In genomic region chr1:230120949-230121381, GRCh38 we compare ENCODE assay signal across 8 cellular contexts. TPM values are rescaled to one million over a fixed set of nuclear protein-coding genes. Genes with fewer than 3 reads are reported as not detected.
DNase-seq lines count a peak whose midpoint lies in the region; ATAC-seq, FAIRE-seq and TF ChIP-seq lines count a peak whose summit lies in the region.

No MANE protein-coding gene starts in this region.

- H3K27me3 Mint-ChIP-seq in activated naive CD8-positive, alpha-beta T cell treated with anti-CD3 and anti-CD28 coated beads, Interleukin-2, amount 50 U/mL, for 24 hours = no peaks in the 10 kb centered on the region

- no peak for FAIRE-seq in pancreas (lab: Jason Lieb, UNC)

- peak; percentile 54 to 63 (median 57) for ATAC-seq in pancreas
- no peak for ATAC-seq in activated naive CD8-positive, alpha-beta T cell treated with anti-CD3 and anti-CD28 coated beads, Interleukin-2, amount 50 U/mL, for 24 hours

- no peak overlapping the region for H3K4me3 ChIP-seq in colonic mucosa
- H3K4me3 ChIP-seq in pancreas = no peak overlapping the region
- no peak overlapping the region for H3K4me3 ChIP-seq in effector memory CD4-positive, alpha-beta T cell (ENCODE audit: insufficient read depth, low read depth, low read length, poor library complexity, severe bottlenecking)

- H3K4me1 ChIP-seq in colonic mucosa (peaks cover 7% of the 10 kb centered on the region), pancreas (peaks cover 0 to 46% (median 24%) of the 10 kb centered on the region in 3 donors)
- H3K4me1 ChIP-seq in effector memory CD4-positive, alpha-beta T cell (ENCODE audit: control insufficient read depth, insufficient read depth, low read length, poor library complexity, severe bottlenecking) = no peaks in the 10 kb centered on the region

- H3K36me3 ChIP-seq in colonic mucosa (no peaks in the 10 kb centered on the region), pancreas (no peaks in the 10 kb centered on the region)
- no peaks in the 10 kb centered on the region for H3K36me3 ChIP-seq in effector memory CD4-positive, alpha-beta T cell (ENCODE audit: control insufficient read depth, insufficient read depth, low read length)

- H3K9me3 ChIP-seq in colonic mucosa (no peaks in the 10 kb centered on the region), pancreas (no peaks in the 10 kb centered on the region)
- H3K9me3 ChIP-seq in effector memory CD4-positive, alpha-beta T cell (ENCODE audit: control insufficient read depth, low read length) = no peaks in the 10 kb centered on the region

- no peak overlapping the region for H3K27ac Mint-ChIP-seq in activated naive CD8-positive, alpha-beta T cell treated with anti-CD3 and anti-CD28 coated beads, Interleukin-2, amount 50 U/mL, for 24 hours

- TF ChIP-seq CTCF in colonic mucosa (IDR thresholded peaks at IDR 0.05) (peak; percentile 72), pancreas (IDR thresholded peaks at IDR 0.05) (peak; percentile 57 to 77 (median 62))

- peaks cover 37% of the 10 kb centered on the region for H3K36me3 Mint-ChIP-seq in activated naive CD8-positive, alpha-beta T cell treated with anti-CD3 and anti-CD28 coated beads, Interleukin-2, amount 50 U/mL, for 24 hours (ENCODE audit: low read depth)

- H3K9me3 Mint-ChIP-seq in activated naive CD8-positive, alpha-beta T cell treated with anti-CD3 and anti-CD28 coated beads, Interleukin-2, amount 50 U/mL, for 24 hours = no peaks in the 10 kb centered on the region

- WGBS in pancreas, 2 donors = 58 to 62% methylated on average over 9 of the region's 9 CpGs

- intact Hi-C loops in colonic mucosa (cut with DNase I) (no loop called here), pancreas (cut with DNase I) (no loop called here)

- H3K27me3 ChIP-seq in colonic mucosa (no peaks in the 10 kb centered on the region), pancreas (no peaks in the 10 kb centered on the region)
- no peaks in the 10 kb centered on the region for H3K27me3 ChIP-seq in effector memory CD4-positive, alpha-beta T cell (replicated peaks; ENCODE audit: control insufficient read depth, insufficient read depth, low read length, poor library complexity, severe bottlenecking)

- peaks cover 73% of the 10 kb centered on the region for H3K4me1 Mint-ChIP-seq in activated naive CD8-positive, alpha-beta T cell treated with anti-CD3 and anti-CD28 coated beads, Interleukin-2, amount 50 U/mL, for 24 hours

- DNase-seq in Daoy (ENCODE audit: low read depth) = peak; percentile 34
- peak; percentile 66 for DNase-seq in NCI-H146 (lab: John Stamatoyannopoulos, UW)
- peak; percentile 74 for DNase-seq in colonic mucosa
- DNase-seq in pancreas = no peak
- no peak for DNase-seq in activated CD8-positive, alpha-beta memory T cell treated with anti-CD3 and anti-CD28 coated beads for 24 hours
- no peak for DNase-seq in effector memory CD4-positive, alpha-beta T cell
- no peak for DNase-seq in activated naive CD8-positive, alpha-beta T cell treated with anti-CD3 and anti-CD28 coated beads, Interleukin-2, amount 50 U/mL, for 24 hours
- no peak for DNase-seq in stimulated activated naive CD4-positive, alpha-beta T cell treated with Interleukin-2 at 50 U/mL for 16 hours (lab: John Stamatoyannopoulos, UW)

- no peak overlapping the region for H3K4me3 Mint-ChIP-seq in activated naive CD8-positive, alpha-beta T cell treated with anti-CD3 and anti-CD28 coated beads, Interleukin-2, amount 50 U/mL, for 24 hours

- H3K27ac ChIP-seq in colonic mucosa (no peak overlapping the region), pancreas (no peak overlapping the region)
- H3K27ac ChIP-seq in effector memory CD4-positive, alpha-beta T cell (ENCODE audit: insufficient read depth, low read length, poor library complexity, severe bottlenecking) = no peak overlapping the region

- no peak overlapping the region for H3K9ac ChIP-seq in colonic mucosa (ENCODE audit: low read depth in 2 of 2, low read length in 2 of 2)

RNA-seq across cellular contexts. Expression of gene GALNT2, which starts 53.9 kb away (rescaled TPM):
- total RNA-seq in Daoy (2014; rRNA removed; shearing (Covaris generic)) = 58.4 and 63.1 TPM in 2 replicates
- 10 to 100 TPM; 47.4 to 67.3 TPM for total RNA-seq in colonic mucosa
- 100 to 1,000 TPM in 1 of 6 donors, 10 to 100 TPM in 5; 50.7 to 118 (median 71.3) TPM for total RNA-seq in pancreas
- polyA plus RNA-seq in pancreas = 10 to 100 TPM; 18.3 to 24.2 TPM

Comparison
In these comparisons a context has a peak if more than half of its experiments do, and no peak if none do; other contexts are left out.
1. DNase-seq: peak in Daoy (single experiment), NCI-H146 (single experiment) and colonic mucosa (single experiment); none in pancreas (0 of 6), activated CD8-positive, alpha-beta memory T cell treated with anti-CD3 and anti-CD28 coated beads for 24 hours (single experiment), effector memory CD4-positive, alpha-beta T cell (0 of 3), activated naive CD8-positive, alpha-beta T cell treated with anti-CD3 and anti-CD28 coated beads, Interleukin-2, amount 50 U/mL, for 24 hours (single experiment) and stimulated activated naive CD4-positive, alpha-beta T cell treated with Interleukin-2 at 50 U/mL for 16 hours (single experiment).